Comparison of ENCODE assay signal across 10 cellular contexts in genomic region chr17:61397086-61397842, GRCh38. TPM values are rescaled to one million over a fixed set of nuclear protein-coding genes. Genes with fewer than 3 reads are reported as not detected.
DNase-seq lines count a peak whose midpoint lies in the region; ATAC-seq and TF ChIP-seq lines count a peak whose summit lies in the region.
"Had no signal": no experiment of that assay in that cellular context is flagged by ENCODE, and none has a peak within 500 bp of the region (broad histone marks: within the 10 kb centered on the region; RNA-seq: fewer than 3 reads in every experiment).

No MANE protein-coding gene starts in this region.

- TF ChIP-seq POLR2A in stomach (IDR thresholded peaks at IDR 0.05) = no peak

- H3K4me3 ChIP-seq in cardiac fibroblast (replicated peaks in 1 of 2; ENCODE audit: low read depth in 2 of 2, low read length in 2 of 2) (peak overlapping the region; percentile 13 to 72), stomach (peak overlapping the region; percentile 46 to 75 (median 54))

- TF ChIP-seq CTCF in cardiac fibroblast (IDR thresholded peaks at IDR 0.05; ENCODE audit: low read depth, low read length) (peak; percentile 19), stomach (IDR thresholded peaks at IDR 0.05) (no peak)

- DNase-seq in HuH-7 (ENCODE audit: low spot score) = peak; percentile 72
- DNase-seq in cardiac fibroblast (ENCODE audit: low read depth in 2 of 2) = peak; percentile 37 to 57
- peak; percentile 90 for DNase-seq in left kidney (ENCODE audit: low read depth, low spot score)
- no peak for DNase-seq in stomach
- DNase-seq in NCI-H1930 (lab: John Stamatoyannopoulos, UW) = no peak
- DNase-seq: activated CD8-positive, alpha-beta T cell treated with anti-CD3 and anti-CD28 coated beads for 36 hours; NCI-H2081 treated with DMSO at 0.1 percent for 48 hours had no signal

- peaks cover 0 to under 1% (median 0%) of the 10 kb centered on the region in 4 donors for H3K36me3 ChIP-seq in stomach

- WGBS in stomach, 5 donors = 0 to 6% (median 3%) methylated on average over 4 to 65 of the region's 67 CpGs

- H3K4me1 ChIP-seq in stomach = peaks cover 32 to 62% (median 57%) of the 10 kb centered on the region in 4 donors

- no peak for TF ChIP-seq EP300 in stomach (IDR thresholded peaks at IDR 0.05)

- ATAC-seq in GM21515 (IDR thresholded peaks at IDR 0.05; ENCODE audit: unreplicated experiment) = no peak
- no peak for ATAC-seq in GM21381 (IDR thresholded peaks at IDR 0.05; ENCODE audit: unreplicated experiment)
- ATAC-seq: activated CD8-positive, alpha-beta T cell treated with anti-CD3 and anti-CD28 coated beads for 36 hours had no signal

- no peaks in the 10 kb centered on the region for H3K9me3 ChIP-seq in stomach

- H3K27me3 ChIP-seq in stomach = peaks cover 38 to 84% (median 65%) of the 10 kb centered on the region in 3 donors

- intact Hi-C loops in stomach (cut with DNase I; ENCODE audit: low total_unique reads) = loop anchor here (10.0 kb wide), 1 partner anchor 412 kb away; no protein-coding TSS in a partner anchor

- H3K27ac ChIP-seq in stomach = peak overlapping the region; percentile 78 to 93 (median 84)
- H3K27ac ChIP-seq: epithelial cell of prostate had no signal

RNA-seq across cellular contexts. Expression of gene TBX2, which starts 2.4 kb away (rescaled TPM):
- total RNA-seq in stomach = 10 to 100 TPM in 4 of 5 donors, under 1 TPM in 1; 0.58 to 31.6 (median 22.3) TPM
- polyA plus RNA-seq in stomach = 10 to 100 TPM in 2 of 3 donors, 1 to 10 TPM in 1; 9.4 to 27.0 (median 21.8) TPM
- total RNA-seq: activated CD8-positive, alpha-beta T cell treated with anti-CD3 and anti-CD28 coated beads for 36 hours had no signal

RNA-seq across cellular contexts. Expression of gene TBX4, which starts 55.0 kb away (rescaled TPM):
- under 1 TPM in 1 of 5 donors, not detected in 4; 0.73 TPM for total RNA-seq in stomach
- polyA plus RNA-seq in stomach = under 1 TPM in 1 of 3 donors, not detected in 2; 0.08 TPM
- total RNA-seq: activated CD8-positive, alpha-beta T cell treated with anti-CD3 and anti-CD28 coated beads for 36 hours had no signal

Comparison
In these comparisons a context has a peak if more than half of its experiments do, and no peak if none do; other contexts are left out.
1. DNase-seq: peak in HuH-7 (single experiment), cardiac fibroblast (2 of 2) and left kidney (single experiment); none in stomach (single experiment) and NCI-H1930 (0 of 2).